In genomic region chr11:506950-507726, GRCh38 we compare ENCODE assay signal across 8 cellular contexts. TPM values are rescaled to one million over a fixed set of nuclear protein-coding genes. Genes with fewer than 3 reads are reported as not detected.
DNase-seq lines count a peak whose midpoint lies in the region; ATAC-seq and TF ChIP-seq lines count a peak whose summit lies in the region.

Gene RNH1 (minus strand): TSS chr11:507242. CDS start chr11:502162, 5,080 bp downstream.

- ATAC-seq in HG02571 (IDR thresholded peaks at IDR 0.05; ENCODE audit: unreplicated experiment), result peak; percentile 46
- ATAC-seq in SK-N-SH treated with all-trans-retinoic acid at 6 μM for 48 hours, result peak; percentile 81
- peak; percentile 84 for ATAC-seq in omental fat pad (ENCODE audit: low FRiP score)

- DNase-seq in GM04504 (ENCODE audit: low read depth) (peak; percentile 89), NCI-H1048 (lab: John Stamatoyannopoulos, UW) (peak; percentile 74), globus pallidus (ENCODE audit: low spot score) (peak; percentile 97), omental fat pad (ENCODE audit: low spot score) (peak; percentile 99)

- no peaks in the 10 kb centered on the region for H3K9me3 Mint-ChIP-seq in activated naive CD4-positive, alpha-beta T cell treated with anti-CD3 and anti-CD28 coated beads, Interleukin-2, amount 50 U/mL, for 24 hours

- H3K4me3 Mint-ChIP-seq in activated naive CD4-positive, alpha-beta T cell treated with anti-CD3 and anti-CD28 coated beads, Interleukin-2, amount 50 U/mL, for 24 hours, result peak within 1 kb of the TSS; percentile 98

- peak within 1 kb of the TSS; percentile 100 for H3K27ac Mint-ChIP-seq in activated naive CD4-positive, alpha-beta T cell treated with anti-CD3 and anti-CD28 coated beads, Interleukin-2, amount 50 U/mL, for 24 hours

- peaks cover 1% of the 10 kb centered on the region for H3K36me3 Mint-ChIP-seq in activated naive CD4-positive, alpha-beta T cell treated with anti-CD3 and anti-CD28 coated beads, Interleukin-2, amount 50 U/mL, for 24 hours

- H3K27ac ChIP-seq in temporal lobe (ENCODE audit: low read depth, low read length), result peak within 1 kb of the TSS; percentile 92

- H3K27me3 Mint-ChIP-seq in activated naive CD4-positive, alpha-beta T cell treated with anti-CD3 and anti-CD28 coated beads, Interleukin-2, amount 50 U/mL, for 24 hours, result no peaks in the 10 kb centered on the region

- TF ChIP-seq CTCF in omental fat pad (IDR thresholded peaks at IDR 0.05), result no peak

- peaks cover 20% of the 10 kb centered on the region for H3K4me1 Mint-ChIP-seq in activated naive CD4-positive, alpha-beta T cell treated with anti-CD3 and anti-CD28 coated beads, Interleukin-2, amount 50 U/mL, for 24 hours

TF ChIP-seq in SK-N-SH treated with all-trans-retinoic acid at 6 μM for 48 hours, 23 proteins besides CTCF, POLR2A, EP300 and RAD21:
- TF ChIP-seq POU6F1 (CRISPR knock-in tag; IDR thresholded peaks at IDR 0.05; ENCODE audit: borderline replicate concordance, low read depth) (no peak), TSHZ2 (CRISPR knock-in tag; IDR thresholded peaks at IDR 0.05) (no peak), ZC3H10 (CRISPR knock-in tag; IDR thresholded peaks at IDR 0.05) (no peak), ZNF70 (CRISPR knock-in tag; IDR thresholded peaks at IDR 0.05) (no peak), ZFP3 (CRISPR knock-in tag; IDR thresholded peaks at IDR 0.05) (no peak), SNAI2 (CRISPR knock-in tag; IDR thresholded peaks at IDR 0.05) (no peak), CREB5 (CRISPR knock-in tag; IDR thresholded peaks at IDR 0.05; ENCODE audit: low read depth) (no peak), ISL1 (CRISPR knock-in tag; IDR thresholded peaks at IDR 0.05) (no peak), ZFP30 (CRISPR knock-in tag; IDR thresholded peaks at IDR 0.05) (no peak), ZNF8 (CRISPR knock-in tag; IDR thresholded peaks at IDR 0.05) (no peak), OSR1 (CRISPR knock-in tag; IDR thresholded peaks at IDR 0.05) (no peak), ARNTL (CRISPR knock-in tag; IDR thresholded peaks at IDR 0.05; ENCODE audit: borderline replicate concordance, low read depth) (no peak), GLIS3 (CRISPR knock-in tag; IDR thresholded peaks at IDR 0.05) (no peak), CSDC2 (CRISPR knock-in tag; IDR thresholded peaks at IDR 0.05) (no peak), ESRRG (CRISPR knock-in tag; IDR thresholded peaks at IDR 0.05) (no peak), CSRNP3 (CRISPR knock-in tag; IDR thresholded peaks at IDR 0.05) (no peak)

RNA-seq across cellular contexts. Expression of gene RNH1, which starts in this region (rescaled TPM):
- total RNA-seq in omental fat pad (100 to 1,000 TPM; 218 to 259 (median 230) TPM), temporal lobe (35.7 TPM)

Comparison
In these comparisons a context has a peak if more than half of its experiments do, and no peak if none do; other contexts are left out.
1. Peak in every context shown above with its lines: DNase-seq, ATAC-seq and H3K27ac ChIP-seq.